In genomic region chr1:60227581-60228252, GRCh38 we compare ENCODE assay signal across 1 cellular context.
TF ChIP-seq lines count a peak whose summit lies in the region.

No MANE protein-coding gene starts in this region.

TF ChIP-seq in endothelial cell of umbilical vein, 7 proteins besides CTCF, POLR2A, EP300 and RAD21:
- TF ChIP-seq FOS (IDR thresholded peaks at IDR 0.05; ENCODE audit: borderline replicate concordance, insufficient read depth, low read length) (peak; percentile 78), EZH2 (IDR thresholded peaks at IDR 0.05; ENCODE audit: borderline replicate concordance, low read depth, low read length, severe bottlenecking) (no peak), JUN (IDR thresholded peaks at IDR 0.05; ENCODE audit: borderline replicate concordance, insufficient read depth, insufficient read length, low read depth) (peak; percentile 65), GATA2 (IDR thresholded peaks at IDR 0.05; ENCODE audit: insufficient read depth, insufficient read length, low read depth, low read length) (no peak)
